Comparison of ENCODE assay signal across 13 cellular contexts in genomic region chr1:13737388-13737787, GRCh38. TPM values are rescaled to one million over a fixed set of nuclear protein-coding genes. Genes with fewer than 3 reads are reported as not detected.
A peak's percentile ranks its signal among the peaks of the same experiment; 100 is the strongest.
DNase-seq lines count a peak whose midpoint lies in the region; FAIRE-seq and TF ChIP-seq lines count a peak whose summit lies in the region.
"Had no signal": no experiment of that assay in that cellular context is flagged by ENCODE, and none has a peak within 500 bp of the region (broad histone marks: within the 10 kb centered on the region; RNA-seq: fewer than 3 reads in every experiment).

No MANE protein-coding gene starts in this region.

- H3K36me3 Mint-ChIP-seq in activated naive CD4-positive, alpha-beta T cell treated with anti-CD3 and anti-CD28 coated beads, Interleukin-2, amount 50 U/mL, for 24 hours: peaks cover 6% of the 10 kb centered on the region
- H3K36me3 Mint-ChIP-seq in activated naive CD4-positive, alpha-beta T cell treated with anti-CD3 and anti-CD28 coated beads for 36 hours (ENCODE audit: low read depth): peaks cover 17% of the 10 kb centered on the region

- H3K36me3 ChIP-seq in tibial artery (peaks cover 0 to 11% (median 0%) of the 10 kb centered on the region in 3 donors), esophagus muscularis mucosa (peaks cover 0 to 5% (median 4%) of the 10 kb centered on the region in 4 donors), breast epithelium (no peaks in the 10 kb centered on the region)

- TF ChIP-seq CTCF in tibial artery (IDR thresholded peaks at IDR 0.05) (no peak), esophagus muscularis mucosa (IDR thresholded peaks at IDR 0.05) (no peak), breast epithelium (IDR thresholded peaks at IDR 0.05) (no peak)

- H3K4me1 ChIP-seq in tibial artery: peaks cover 0 to 13% (median 5%) of the 10 kb centered on the region in 4 donors
- peaks cover 0 to 6% (median 0%) of the 10 kb centered on the region in 4 donors for H3K4me1 ChIP-seq in esophagus muscularis mucosa
- no peaks in the 10 kb centered on the region for H3K4me1 ChIP-seq in breast epithelium
- H3K4me1 ChIP-seq: prostate gland had no signal

- H3K27me3 Mint-ChIP-seq in activated naive CD4-positive, alpha-beta T cell treated with anti-CD3 and anti-CD28 coated beads, Interleukin-2, amount 50 U/mL, for 24 hours: no peaks in the 10 kb centered on the region
- no peaks in the 10 kb centered on the region for H3K27me3 Mint-ChIP-seq in activated naive CD4-positive, alpha-beta T cell treated with anti-CD3 and anti-CD28 coated beads for 36 hours (ENCODE audit: low read depth)

- FAIRE-seq in RCC 7860 (lab: Jason Lieb, UNC): no peak
- FAIRE-seq: astrocyte had no signal

- H3K27me3 ChIP-seq in tibial artery: no peaks in the 10 kb centered on the region
- H3K27me3 ChIP-seq in esophagus muscularis mucosa: no peaks in the 10 kb centered on the region
- H3K27me3 ChIP-seq in breast epithelium: no peaks in the 10 kb centered on the region
- H3K27me3 ChIP-seq: dorsolateral prefrontal cortex had no signal

- H3K9me3 Mint-ChIP-seq in activated naive CD4-positive, alpha-beta T cell treated with anti-CD3 and anti-CD28 coated beads, Interleukin-2, amount 50 U/mL, for 24 hours: no peaks in the 10 kb centered on the region
- H3K9me3 Mint-ChIP-seq in activated naive CD4-positive, alpha-beta T cell treated with anti-CD3 and anti-CD28 coated beads for 36 hours: no peaks in the 10 kb centered on the region

- TF ChIP-seq EP300 in esophagus muscularis mucosa (IDR thresholded peaks at IDR 0.05): no peak

- H3K4me1 Mint-ChIP-seq in activated naive CD4-positive, alpha-beta T cell treated with anti-CD3 and anti-CD28 coated beads, Interleukin-2, amount 50 U/mL, for 24 hours: peaks cover 69% of the 10 kb centered on the region
- H3K4me1 Mint-ChIP-seq in activated naive CD4-positive, alpha-beta T cell treated with anti-CD3 and anti-CD28 coated beads for 36 hours (ENCODE audit: low read depth): peaks cover 51% of the 10 kb centered on the region

- H3K4me3 Mint-ChIP-seq in activated naive CD4-positive, alpha-beta T cell treated with anti-CD3 and anti-CD28 coated beads, Interleukin-2, amount 50 U/mL, for 24 hours: no peak overlapping the region
- H3K4me3 Mint-ChIP-seq in activated naive CD4-positive, alpha-beta T cell treated with anti-CD3 and anti-CD28 coated beads for 36 hours: no peak overlapping the region

- no peaks in the 10 kb centered on the region for H3K9me3 ChIP-seq in tibial artery
- no peaks in the 10 kb centered on the region for H3K9me3 ChIP-seq in esophagus muscularis mucosa
- H3K9me3 ChIP-seq in breast epithelium: no peaks in the 10 kb centered on the region
- H3K9me3 ChIP-seq: prostate gland had no signal

- DNase-seq in activated naive CD4-positive, alpha-beta T cell treated with anti-CD3 and anti-CD28 coated beads for 36 hours: no peak
- DNase-seq in NCI-H2196 treated with DMSO at 0.1 percent for 48 hours (lab: John Stamatoyannopoulos, UW; ENCODE audit: unreplicated experiment) (peak; percentile 28), iPS-NIHi11 (ENCODE audit: low spot score) (peak; percentile 66), tibial artery (no peak), esophagus muscularis mucosa (ENCODE audit: extremely low spot score) (no peak), breast epithelium (ENCODE audit: low spot score in 2 of 2) (no peak), RCC 7860 (ENCODE audit: low spot score) (no peak)
- DNase-seq: dorsolateral prefrontal cortex, EL, NCI-H2171 treated with DMSO at 0.1 percent for 48 hours had no signal

- H3K27ac ChIP-seq in tibial artery (no peak overlapping the region), esophagus muscularis mucosa (replicated peaks in 1 of 4) (no peak overlapping the region), breast epithelium (no peak overlapping the region)
- H3K27ac ChIP-seq: dorsolateral prefrontal cortex, prostate gland had no signal

- intact Hi-C loops in activated naive CD4-positive, alpha-beta T cell treated with anti-CD3 and anti-CD28 coated beads for 36 hours (cut with micrococcal nuclease): no loop called here
- intact Hi-C loops in tibial artery (cut with DNase I; ENCODE audit: low total_unique reads): no loop called here
- intact Hi-C loops in esophagus muscularis mucosa (cut with DNase I): no loop called here
- intact Hi-C loops in breast epithelium (cut with DNase I; ENCODE audit: low total_unique reads): no loop called here

- no peak overlapping the region for H3K4me3 ChIP-seq in tibial artery
- H3K4me3 ChIP-seq in esophagus muscularis mucosa: no peak overlapping the region
- H3K4me3 ChIP-seq in breast epithelium: no peak overlapping the region
- H3K4me3 ChIP-seq: dorsolateral prefrontal cortex, prostate gland had no signal

- H3K27ac Mint-ChIP-seq in activated naive CD4-positive, alpha-beta T cell treated with anti-CD3 and anti-CD28 coated beads, Interleukin-2, amount 50 U/mL, for 24 hours: peak overlapping the region; percentile 8
- H3K27ac Mint-ChIP-seq in activated naive CD4-positive, alpha-beta T cell treated with anti-CD3 and anti-CD28 coated beads for 36 hours: no peak overlapping the region

- CTCF ChIA-PET in activated naive CD4-positive, alpha-beta T cell treated with anti-CD3 and anti-CD28 coated beads for 36 hours (lab: Charles Lee): interaction anchor here (1.0 kb wide), 1 partner anchor 12 kb away, joined by 3 read pairs; no protein-coding TSS in a partner anchor

- TF ChIP-seq POLR2A in esophagus muscularis mucosa (IDR thresholded peaks at IDR 0.05; ENCODE audit: low read depth): no peak
- TF ChIP-seq POLR2A in breast epithelium (IDR thresholded peaks at IDR 0.05): no peak

RNA-seq across cellular contexts. Expression of gene PRDM2, which starts 37.4 kb away (rescaled TPM):
- total RNA-seq in activated naive CD4-positive, alpha-beta T cell treated with anti-CD3 and anti-CD28 coated beads for 36 hours: 10 to 100 TPM; 33.8 to 37.3 TPM
- total RNA-seq in esophagus muscularis mucosa: 10 to 100 TPM; 32.5 to 54.6 (median 44.2) TPM
- total RNA-seq in breast epithelium: 10 to 100 TPM; 45.6 to 57.1 (median 47.2) TPM

Comparison
In these comparisons a context has a peak if more than half of its experiments do, and no peak if none do; other contexts are left out.
1. DNase-seq: peak in NCI-H2196 treated with DMSO at 0.1 percent for 48 hours (single experiment) and iPS-NIHi11 (single experiment); none in activated naive CD4-positive, alpha-beta T cell treated with anti-CD3 and anti-CD28 coated beads for 36 hours (single experiment), tibial artery (0 of 2), esophagus muscularis mucosa (single experiment), breast epithelium (0 of 2) and RCC 7860 (single experiment).